Comparison of ENCODE assay signal across 19 cellular contexts in the genomic region with DNA sequence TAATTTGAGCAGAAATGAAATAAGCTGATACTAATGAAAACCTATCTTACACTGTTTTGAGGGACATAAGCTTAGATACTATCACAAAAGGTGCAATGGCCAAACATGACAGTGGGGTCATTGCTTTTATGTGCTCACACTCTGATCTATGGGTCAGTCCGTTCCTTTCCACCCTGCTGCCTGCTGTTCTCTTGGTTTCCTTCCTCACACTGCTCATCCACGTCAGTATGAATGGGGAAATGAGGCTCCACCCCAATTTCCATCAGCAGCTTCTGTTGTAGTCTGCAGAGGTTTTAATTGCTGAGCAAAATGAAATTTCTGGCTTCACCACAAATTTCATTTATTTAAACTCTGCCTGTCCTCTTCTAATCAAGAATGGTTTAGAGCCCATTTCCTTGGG.
DNase-seq lines count a peak whose midpoint lies in the region; ATAC-seq, FAIRE-seq and TF ChIP-seq lines count a peak whose summit lies in the region.
"Had no signal": no experiment of that assay in that cellular context is flagged by ENCODE, and none has a peak within 500 bp of the region (broad histone marks: within the 10 kb centered on the region; RNA-seq: fewer than 3 reads in every experiment).

No MANE protein-coding gene starts in this region.

- H3K79me2 ChIP-seq in HepG2 (ENCODE audit: insufficient read depth, low read length), result no peaks in the 10 kb centered on the region

- H3K36me3 ChIP-seq in right lobe of liver, result peaks cover 0 to 6% (median 0%) of the 10 kb centered on the region in 4 donors
- H3K36me3 ChIP-seq in HepG2 (replicated peaks in 1 of 2; ENCODE audit: control insufficient read depth in 1 of 2, insufficient read depth in 2 of 2, low read length in 2 of 2), result peaks cover 2 to 8% of the 10 kb centered on the region in 2 experiments; a peak in 1 of 5 replicates
- H3K36me3 ChIP-seq in transverse colon, result peaks cover 0 to 22% (median 3%) of the 10 kb centered on the region in 4 donors

- 76% methylated on average over 2 of the region's 2 CpGs for WGBS in right lobe of liver (ENCODE audit: insufficient coverage, low coverage, low lambda C conversion rate, missing lambda C conversion rate)
- WGBS in HepG2 (ENCODE audit: low lambda C conversion rate), result 48% methylated on average over 2 of the region's 2 CpGs
- 38 to 63% methylated on average over 2 of the region's 2 CpGs for WGBS in transverse colon (ENCODE audit: low coverage in 1 of 2), 2 donors

- no peak for DNase-seq in right lobe of liver
- DNase-seq in HepG2 (ENCODE audit: low spot score), result no peak
- peak; percentile 54 for DNase-seq in dermis blood vessel endothelial cell
- no peak for DNase-seq in glutamatergic neuron
- DNase-seq in transverse colon, result no peak
- DNase-seq in HTR-8/SVneo (ENCODE audit: insufficient read length, low spot score), result no peak
- no peak for DNase-seq in SHP77 (lab: John Stamatoyannopoulos, UW)
- DNase-seq: Calu3; CD8-positive, alpha-beta T cell; DMS79 treated with DMSO at 0.1 percent for 48 hours; GF-D8; H7; HFFc6 had no signal

- no TSS peak for BruUV-seq in HepG2 (replicated peaks; lab: Mats Ljungman, UMichigan)

- POLR2A ChIA-PET in HepG2 (lab: Yijun Ruan, JAX), result no interaction called here

- no peak overlapping the region for H3K4me2 ChIP-seq in HepG2 (ENCODE audit: low read depth, low read length)
- H3K4me2 ChIP-seq: GM23338 had no signal

- peaks cover 6% of the 10 kb centered on the region for H3K4me1 Mint-ChIP-seq in glutamatergic neuron (ENCODE audit: low read depth, unreplicated experiment)
- H3K4me1 Mint-ChIP-seq: B cell, GM23338, IgD-negative memory B cell had no signal

- TF ChIP-seq POLR2A in right lobe of liver (IDR thresholded peaks at IDR 0.05) (no peak), HepG2 (IDR thresholded peaks at IDR 0.05; ENCODE audit: insufficient read depth in 1 of 2, low read depth in 2 of 2, low read length in 2 of 2) (no peak), transverse colon (IDR thresholded peaks at IDR 0.05) (no peak)

- no peak for TF ChIP-seq RAD21 in HepG2 (CRISPR knock-in tag; IDR thresholded peaks at IDR 0.05)

- ATAC-seq in right lobe of liver (peak in 3 of 4 donors; percentile 18 to 42 (median 32)), HepG2 (no peak)
- ATAC-seq: CD8-positive, alpha-beta T cell; GM23338; HCT116 had no signal

- TF ChIP-seq CTCF in right lobe of liver (IDR thresholded peaks at IDR 0.05) (no peak), HepG2 (CRISPR knock-in tag; IDR thresholded peaks at IDR 0.05) (no peak), glutamatergic neuron (IDR thresholded peaks at IDR 0.05; ENCODE audit: partially characterized antibody, unreplicated experiment) (no peak), transverse colon (IDR thresholded peaks at IDR 0.05) (no peak)

- H3K36me3 Mint-ChIP-seq in glutamatergic neuron (ENCODE audit: unreplicated experiment), result peaks cover 41% of the 10 kb centered on the region
- H3K36me3 Mint-ChIP-seq: IgD-negative memory B cell had no signal

- H3K9me3 ChIP-seq in right lobe of liver (peaks cover 0 to 3% (median 0%) of the 10 kb centered on the region in 4 donors), HepG2 (ENCODE audit: low read length) (no peaks in the 10 kb centered on the region), transverse colon (no peaks in the 10 kb centered on the region)

- H3K27ac Mint-ChIP-seq in glutamatergic neuron (ENCODE audit: unreplicated experiment), result peak overlapping the region; percentile 38
- H3K27ac Mint-ChIP-seq: B cell; CD8-positive, alpha-beta T cell; GM23338; HFFc6; IgD-negative memory B cell had no signal

- in situ Hi-C loops in HepG2 (cut with HindIII; ENCODE audit: extremely low pct_ligation_motif_present, low pct_unique_long_range_greater_than_20kb), result loop anchor here (10.0 kb wide), 1 partner anchor 285 kb away; a partner anchor contains a TSS
- in situ Hi-C loops in transverse colon (cut with MboI; ENCODE audit: low pct_ligation_motif_present in 1 of 4, low pct_unique_long_range_greater_than_20kb in 1 of 4, low sequenced_read_pairs in 3 of 4), result loop anchor here (5.0 to 25.0 kb wide), 4 partner anchors 272 to 822 kb away; a partner anchor contains a TSS

- no peak for FAIRE-seq in HepG2 (lab: Jason Lieb, UNC)
- FAIRE-seq in HTR-8/SVneo (lab: Jason Lieb, UNC), result no peak

- H3K27me3 ChIP-seq in right lobe of liver (no peaks in the 10 kb centered on the region), HepG2 (ENCODE audit: control insufficient read depth in 1 of 2, insufficient read depth in 2 of 2, low read length in 2 of 2) (no peaks in the 10 kb centered on the region), transverse colon (no peaks in the 10 kb centered on the region)
- H3K27me3 ChIP-seq: BLaER1 treated with 17β-estradiol and CSF1 and Interleukin-3, amounts not matched to agents 10 nM and 100 nM had no signal

- intact Hi-C loops in right lobe of liver (cut with DNase I) (loop anchor here in 1 of 2 donors (10.0 kb wide), 1 partner anchor 285 kb away; a partner anchor contains a TSS), HepG2 (cut with micrococcal nuclease; ENCODE audit: unreplicated experiment) (no loop called here), transverse colon (cut with DNase I; ENCODE audit: low total_unique reads) (loop anchor here (10.0 kb wide), 1 partner anchor 825 kb away; no protein-coding TSS in a partner anchor)

- H2AFZ ChIP-seq in HepG2 (ENCODE audit: low read length), result no peak overlapping the region
- H2AFZ ChIP-seq: GM23338 had no signal

- no peaks in the 10 kb centered on the region for H4K20me1 ChIP-seq in HepG2 (ENCODE audit: insufficient read depth, low read length)
- H4K20me1 ChIP-seq: BLaER1 treated with 17β-estradiol and CSF1 and Interleukin-3, amounts not matched to agents 10 nM and 100 nM had no signal

- H3K4me3 Mint-ChIP-seq in glutamatergic neuron (ENCODE audit: unreplicated experiment), result no peak overlapping the region
- H3K4me3 Mint-ChIP-seq: B cell; CD8-positive, alpha-beta T cell; GM23338; HFFc6; IgD-negative memory B cell had no signal

- peaks cover 18% of the 10 kb centered on the region for H3K9me3 Mint-ChIP-seq in glutamatergic neuron (ENCODE audit: unreplicated experiment)
- H3K9me3 Mint-ChIP-seq: CD8-positive, alpha-beta T cell; GM23338; HFFc6 had no signal

- peaks cover 12% of the 10 kb centered on the region for H3K27me3 Mint-ChIP-seq in glutamatergic neuron (ENCODE audit: unreplicated experiment)
- H3K27me3 Mint-ChIP-seq: B cell, IgD-negative memory B cell had no signal

- H3K4me1 ChIP-seq in right lobe of liver (peaks cover 0 to 22% (median 9%) of the 10 kb centered on the region in 4 donors), HepG2 (ENCODE audit: insufficient read depth, low read length) (peaks cover 47% of the 10 kb centered on the region), transverse colon (peaks cover 0 to 59% (median 30%) of the 10 kb centered on the region in 4 donors)

- TF ChIP-seq EP300 in HepG2 (IDR thresholded peaks at IDR 0.05; ENCODE audit: low read depth in 2 of 2, low read length in 2 of 2) (no peak), HepG2 (CRISPR knock-in tag; IDR thresholded peaks at IDR 0.05; ENCODE audit: borderline replicate concordance) (no peak), transverse colon (IDR thresholded peaks at IDR 0.05; ENCODE audit: low read depth) (no peak)

- CTCF ChIA-PET in HepG2 (lab: Yijun Ruan, JAX; ENCODE audit: low intra/inter-chr PET ratio, low total read pairs), result no interaction called here

- no peak overlapping the region for H3K4me3 ChIP-seq in right lobe of liver
- H3K4me3 ChIP-seq in HepG2 (replicated peaks in 1 of 3; ENCODE audit: insufficient read depth in 1 of 3, low read depth in 2 of 3, low read length in 3 of 3), result no peak overlapping the region
- H3K4me3 ChIP-seq in transverse colon, result no peak overlapping the region
- H3K4me3 ChIP-seq: BLaER1 treated with 17β-estradiol and CSF1 and Interleukin-3, amounts not matched to agents 10 nM and 100 nM; GM23338 had no signal

- H3K9ac ChIP-seq in HepG2 (ENCODE audit: insufficient read depth, low read depth, low read length), result no peak overlapping the region
- H3K9ac ChIP-seq: BLaER1 treated with 17β-estradiol and CSF1 and Interleukin-3, amounts not matched to agents 10 nM and 100 nM had no signal

- H3K27ac ChIP-seq in right lobe of liver (no peak overlapping the region), HepG2 (ENCODE audit: extremely low read length, insufficient read depth, low read length) (no peak overlapping the region), transverse colon (peak overlapping the region; percentile 74 to 82 (median 78))
- H3K27ac ChIP-seq: BLaER1 treated with 17β-estradiol and CSF1 and Interleukin-3, amounts not matched to agents 10 nM and 100 nM; HL-60 had no signal

TF ChIP-seq in HepG2, 621 proteins besides CTCF, POLR2A, EP300 and RAD21 (continues in another document):
- no peak for TF ChIP-seq DMAP1 (CRISPR knock-in tag; IDR thresholded peaks at IDR 0.05)
- no peak for TF ChIP-seq SRSF1 (optimal IDR thresholded peaks at IDR 0.05; ENCODE audit: low read depth, low read length)
- no peak for TF ChIP-seq ZNF567 (CRISPR knock-in tag; IDR thresholded peaks at IDR 0.05; ENCODE audit: borderline replicate concordance)
- TF ChIP-seq ZNF589 (CRISPR knock-in tag; conservative IDR thresholded peaks at IDR 0.05), result no peak
- TF ChIP-seq, protein P1, sequence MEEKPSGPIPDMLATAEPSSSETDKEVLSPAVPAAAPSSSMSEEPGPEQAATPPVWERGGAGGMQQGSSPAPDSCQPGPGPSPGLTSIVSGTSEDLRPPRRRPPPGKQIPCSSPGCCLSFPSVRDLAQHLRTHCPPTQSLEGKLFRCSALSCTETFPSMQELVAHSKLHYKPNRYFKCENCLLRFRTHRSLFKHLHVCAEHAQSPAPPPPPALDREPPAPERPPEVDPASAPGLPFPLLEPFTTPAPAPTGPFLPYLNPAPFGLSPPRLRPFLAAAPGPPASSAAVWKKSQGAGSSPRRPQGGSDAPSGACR (CRISPR knock-in tag; IDR thresholded peaks at IDR 0.05), result no peak

Comparison
In these comparisons a context has a peak if more than half of its experiments do, and no peak if none do; other contexts are left out.
1. H3K27ac ChIP-seq: peak in transverse colon (4 of 4); none in right lobe of liver (0 of 3) and HepG2 (single experiment).